In genomic region chr11:14642453-14642852, GRCh38 we compare ENCODE assay signal across 10 cellular contexts. TPM values are rescaled to one million over a fixed set of nuclear protein-coding genes. Genes with fewer than 3 reads are reported as not detected.
A peak's percentile ranks its signal among the peaks of the same experiment; 100 is the strongest.
DNase-seq lines count a peak whose midpoint lies in the region; ATAC-seq, FAIRE-seq and TF ChIP-seq lines count a peak whose summit lies in the region.
"Had no signal": no experiment of that assay in that cellular context is flagged by ENCODE, and none has a peak within 500 bp of the region (broad histone marks: within the 10 kb centered on the region; RNA-seq: fewer than 3 reads in every experiment).

No MANE protein-coding gene starts in this region.

- H2AFZ ChIP-seq in neuronal stem cell (ENCODE audit: low read length): peak overlapping the region; percentile 99

- TF ChIP-seq CTCF in prostate gland (IDR thresholded peaks at IDR 0.05): no peak

- FAIRE-seq in H54 (lab: Jason Lieb, UNC): no peak

- H2BK12ac ChIP-seq in neuronal stem cell (ENCODE audit: low read length): no peak overlapping the region

- no peak overlapping the region for H2BK5ac ChIP-seq in neuronal stem cell (ENCODE audit: low read length)

- peaks cover 9% of the 10 kb centered on the region for H3K4me1 ChIP-seq in ectodermal cell (ENCODE audit: control insufficient read depth, insufficient read depth, low read length)
- peaks cover 3 to 4% of the 10 kb centered on the region in 2 donors for H3K4me1 ChIP-seq in neuronal stem cell (ENCODE audit: control insufficient read depth in 2 of 2, insufficient read depth in 1 of 2, low read depth in 1 of 2, low read length in 2 of 2)
- peaks cover 2% of the 10 kb centered on the region for H3K4me1 ChIP-seq in prostate gland (replicated peaks)

- no peak for ATAC-seq in HG02870 (IDR thresholded peaks at IDR 0.05; ENCODE audit: unreplicated experiment)
- ATAC-seq in GM18502 (IDR thresholded peaks at IDR 0.05; ENCODE audit: poor library complexity, unreplicated experiment): no peak
- ATAC-seq: esophagus mucosa had no signal

- no peak overlapping the region for H3K4ac ChIP-seq in neuronal stem cell (ENCODE audit: low read length)

- no peak overlapping the region for H2BK120ac ChIP-seq in neuronal stem cell (ENCODE audit: low read depth, low read length)

- DNase-seq in G401 (ENCODE audit: low spot score) (peak; percentile 30), NAMALWA (ENCODE audit: low spot score) (peak; percentile 7), neuronal stem cell (ENCODE audit: low spot score) (no peak), prostate gland (ENCODE audit: low spot score) (no peak), H54 (ENCODE audit: insufficient read length, low spot score) (no peak)
- DNase-seq: DMS79 had no signal

- TF ChIP-seq POLR2A in prostate gland (IDR thresholded peaks at IDR 0.05): no peak
- no peak for TF ChIP-seq POLR2A in H54 (IDR thresholded peaks at IDR 0.05; ENCODE audit: low read depth, low read length)

- no peak overlapping the region for H4K91ac ChIP-seq in neuronal stem cell (ENCODE audit: low read depth, low read length, poor library complexity)

- no peak overlapping the region for H3K14ac ChIP-seq in neuronal stem cell (ENCODE audit: low read length)

- H3K4me3 ChIP-seq in ectodermal cell (ENCODE audit: insufficient read depth, low read depth, low read length) (peak overlapping the region; percentile 69), neuronal stem cell (ENCODE audit: low read length in 2 of 2) (no peak overlapping the region), prostate gland (no peak overlapping the region)

- no peaks in the 10 kb centered on the region for H3K36me3 ChIP-seq in ectodermal cell (ENCODE audit: control insufficient read depth, insufficient read depth, low read length)
- peaks cover 0 to 2% of the 10 kb centered on the region in 2 donors for H3K36me3 ChIP-seq in neuronal stem cell (replicated peaks in 1 of 2; ENCODE audit: control insufficient read depth in 2 of 2, insufficient read depth in 2 of 2, low read length in 2 of 2)
- H3K36me3 ChIP-seq in prostate gland: no peaks in the 10 kb centered on the region

- peaks cover 5% of the 10 kb centered on the region for H3K79me1 ChIP-seq in neuronal stem cell (ENCODE audit: low read depth, low read length)

- H4K8ac ChIP-seq in neuronal stem cell (ENCODE audit: low read depth, low read length): no peak overlapping the region

- H2AK5ac ChIP-seq in neuronal stem cell (ENCODE audit: low read depth, low read length): no peak overlapping the region

- no peak overlapping the region for H3K4me2 ChIP-seq in neuronal stem cell (ENCODE audit: insufficient read depth, low read length, poor library complexity, severe bottlenecking)

- H3K27ac ChIP-seq in ectodermal cell (ENCODE audit: insufficient read depth, low read depth, low read length, poor library complexity, severe bottlenecking) (no peak overlapping the region), neuronal stem cell (replicated peaks; ENCODE audit: low read length) (no peak overlapping the region), prostate gland (peak overlapping the region in 1 of 2 donors; percentile 90)

- WGBS in ectodermal cell, 2 experiments: 92 to 96% methylated on average over 5 of the region's 5 CpGs
- no CpG with 5 or more reads among the region's 5 CpGs for WGBS in neuronal stem cell (ENCODE audit: extremely low coverage in 2 of 2, insufficient read length in 2 of 2, insufficient replicate concordance in 1 of 2), 2 donors
- WGBS in prostate gland: 87% methylated on average over 5 of the region's 5 CpGs

- no peak overlapping the region for H3K23ac ChIP-seq in neuronal stem cell (ENCODE audit: low read depth, low read length, poor library complexity)

- H3K18ac ChIP-seq in neuronal stem cell (ENCODE audit: low read length): no peak overlapping the region

- no peak overlapping the region for H2BK15ac ChIP-seq in neuronal stem cell (ENCODE audit: low read length)

- H3K9me3 ChIP-seq in ectodermal cell (ENCODE audit: control insufficient read depth, low read length) (no peaks in the 10 kb centered on the region), neuronal stem cell (replicated peaks in 1 of 2; ENCODE audit: control insufficient read depth in 2 of 2, insufficient read depth in 1 of 2, low read depth in 1 of 2, low read length in 2 of 2) (no peaks in the 10 kb centered on the region), prostate gland (no peaks in the 10 kb centered on the region)

- H3K9ac ChIP-seq in neuronal stem cell (ENCODE audit: low read depth, low read length, poor library complexity): no peak overlapping the region

- intact Hi-C loops in prostate gland (cut with DNase I): loop anchor here (5.0 to 10.0 kb wide), 2 partner anchors 105 to 252 kb away; partner anchors contain the start of gene CYP2R1

- H3K27me3 ChIP-seq in ectodermal cell (ENCODE audit: control insufficient read depth, insufficient read depth, low read length, poor library complexity, severe bottlenecking) (peaks cover 36% of the 10 kb centered on the region), neuronal stem cell (ENCODE audit: control insufficient read depth in 3 of 3, insufficient read depth in 3 of 3, low read depth in 1 of 3, low read length in 3 of 3) (peaks cover 0 to 2% (median 0%) of the 10 kb centered on the region in 3 experiments), prostate gland (replicated peaks; ENCODE audit: insufficient read depth) (no peaks in the 10 kb centered on the region)

- in situ Hi-C loops in G401 (cut with HindIII; ENCODE audit: low sequenced_read_pairs): no loop called here

RNA-seq across cellular contexts. Expression of gene PDE3B, which starts 1.2 kb away (rescaled TPM):
- total RNA-seq in G401 (2014; rRNA removed; shearing (Covaris generic)): 6.5 and 9.8 TPM in 2 replicates
- 15.1 TPM for polyA plus RNA-seq in ectodermal cell (2013, experiment 1 of 4)
- polyA plus RNA-seq in ectodermal cell (2013, experiment 2 of 4): 13.4 TPM
- 13.1 TPM for polyA plus RNA-seq in ectodermal cell (2013, experiment 3 of 4)
- 11.9 TPM for polyA plus RNA-seq in ectodermal cell (2013, experiment 4 of 4)
- polyA plus RNA-seq in neuronal stem cell (2013, experiment 1 of 2): 7.1 TPM
- 7.5 TPM for polyA plus RNA-seq in neuronal stem cell (2013, experiment 2 of 2)
- 10 to 100 TPM; 21.1 to 23.4 TPM for total RNA-seq in prostate gland

Comparison
In these comparisons a context has a peak if more than half of its experiments do, and no peak if none do; other contexts are left out.
1. DNase-seq: peak in G401 (single experiment) and NAMALWA (single experiment); none in neuronal stem cell (single experiment), prostate gland (single experiment) and H54 (single experiment).